Comparison of ENCODE assay signal across 8 cellular contexts in genomic region chr17:1783834-1784611, GRCh38. TPM values are rescaled to one million over a fixed set of nuclear protein-coding genes. Genes with fewer than 3 reads are reported as not detected.
A peak's percentile ranks its signal among the peaks of the same experiment; 100 is the strongest.
DNase-seq lines count a peak whose midpoint lies in the region; ATAC-seq and TF ChIP-seq lines count a peak whose summit lies in the region.

No MANE protein-coding gene starts in this region.

- no CpG with 5 or more reads among the region's 16 CpGs for WGBS in trophoblast cell (ENCODE audit: extremely low coverage, insufficient coverage, insufficient read length)

- no peak overlapping the region for H3K23ac ChIP-seq in trophoblast cell (ENCODE audit: low read length)

- H2BK5ac ChIP-seq in trophoblast cell (ENCODE audit: low read depth, low read length, poor library complexity), result no peak overlapping the region

- peak; percentile 90 for ATAC-seq in activated B cell treated with CpG ODN at 0.5 μM for 24 hours (ENCODE audit: low read depth)
- no peak for ATAC-seq in GM19351 (IDR thresholded peaks at IDR 0.05; ENCODE audit: unreplicated experiment)

- H3K27me3 ChIP-seq in trophoblast cell (ENCODE audit: insufficient read depth, low read length), result no peaks in the 10 kb centered on the region

- peak overlapping the region; percentile 84 for H3K27ac Mint-ChIP-seq in activated B cell treated with CpG ODN at 0.5 μM for 24 hours

- no peaks in the 10 kb centered on the region for H3K79me2 ChIP-seq in trophoblast cell (ENCODE audit: control insufficient read depth, insufficient read depth, low read length, poor library complexity)

- H3K36me3 Mint-ChIP-seq in activated B cell treated with CpG ODN at 0.5 μM for 24 hours (ENCODE audit: low read depth), result peaks cover 57% of the 10 kb centered on the region

- no peak overlapping the region for H3K4ac ChIP-seq in trophoblast cell (ENCODE audit: low read depth, low read length)

- peak overlapping the region; percentile 11 for H3K18ac ChIP-seq in trophoblast cell (ENCODE audit: low read length)

- intact Hi-C loops in activated B cell treated with CpG ODN at 0.5 μM for 24 hours (cut with micrococcal nuclease), result loop anchor here (1.0 kb wide), 5 partner anchors 13 to 115 kb away; partner anchors contain the start of gene PRPF8

- no peak overlapping the region for H4K8ac ChIP-seq in trophoblast cell (ENCODE audit: low read depth, low read length)

- H3K4me2 ChIP-seq in trophoblast cell (ENCODE audit: low read length), result no peak overlapping the region

- DNase-seq in Caki2 (ENCODE audit: low read depth) (peak; percentile 70), HUDEP-2 (lab: John Stamatoyannopoulos, UW; ENCODE audit: unreplicated experiment in 76 of 76) (peak in 71 of 76 experiments; percentile 10 to 83 (median 53)), activated B cell treated with CpG ODN at 0.5 μM for 24 hours (no peak), germinal center (ENCODE audit: low spot score) (peak; percentile 37), trophoblast cell (peak; percentile 21 to 66)
- DNase-seq in stimulated activated CD4-positive, alpha-beta T cell treated with anti-CD3 and anti-CD28 coated beads, Interleukin-4, amount 100 ng/mL, for 4 hours, result no peak
- DNase-seq in activated CD4-positive, alpha-beta T cell treated with anti-CD3 and anti-CD28 coated beads, Interleukin-2, amount 50 U/mL, for 4 hours, result no peak

- peaks cover 5% of the 10 kb centered on the region for H3K79me1 ChIP-seq in trophoblast cell (ENCODE audit: low read length)

- H3K27ac ChIP-seq in trophoblast cell (ENCODE audit: low read depth, low read length), result no peak overlapping the region

- H3K9me3 ChIP-seq in trophoblast cell (ENCODE audit: insufficient read depth, low read depth, low read length), result peaks cover 2% of the 10 kb centered on the region

- in situ Hi-C loops in Caki2 (cut with HindIII; ENCODE audit: low pct_unique_long_range_greater_than_20kb, low sequenced_read_pairs), result no loop called here

- peak overlapping the region; percentile 44 for H3K4me3 Mint-ChIP-seq in activated B cell treated with CpG ODN at 0.5 μM for 24 hours

- no peaks in the 10 kb centered on the region for H3K27me3 Mint-ChIP-seq in activated B cell treated with CpG ODN at 0.5 μM for 24 hours

- H2BK12ac ChIP-seq in trophoblast cell (ENCODE audit: low read length), result no peak overlapping the region

- no peak overlapping the region for H4K91ac ChIP-seq in trophoblast cell (ENCODE audit: low read depth, low read length)

- H3K4me1 Mint-ChIP-seq in activated B cell treated with CpG ODN at 0.5 μM for 24 hours, result peaks cover 33% of the 10 kb centered on the region

- peaks cover 30 to 34% of the 10 kb centered on the region in 2 experiments for H3K36me3 ChIP-seq in trophoblast cell (ENCODE audit: control insufficient read depth in 1 of 2, insufficient read depth in 2 of 2, low read length in 2 of 2)

- no peak for TF ChIP-seq CTCF in activated B cell treated with CpG ODN at 0.5 μM for 24 hours (IDR thresholded peaks at IDR 0.05)

- peaks cover 15 to 19% of the 10 kb centered on the region in 2 experiments for H3K4me1 ChIP-seq in trophoblast cell (ENCODE audit: control insufficient read depth in 1 of 2, insufficient read depth in 2 of 2, low read length in 2 of 2)

- H3K14ac ChIP-seq in trophoblast cell (ENCODE audit: low read length), result no peak overlapping the region

- H2BK120ac ChIP-seq in trophoblast cell (ENCODE audit: insufficient read depth, low read length, poor library complexity), result no peak overlapping the region

- no peaks in the 10 kb centered on the region for H3K9me3 Mint-ChIP-seq in activated B cell treated with CpG ODN at 0.5 μM for 24 hours

- H4K12ac ChIP-seq in trophoblast cell (ENCODE audit: low read depth, low read length), result no peak overlapping the region

- no peak overlapping the region for H3K4me3 ChIP-seq in trophoblast cell (ENCODE audit: low read depth, low read length)

- H2AK5ac ChIP-seq in trophoblast cell (ENCODE audit: low read length), result no peak overlapping the region

- H2AFZ ChIP-seq in trophoblast cell (ENCODE audit: insufficient read depth, low read length, poor library complexity), result no peak overlapping the region

- CTCF ChIA-PET in activated B cell treated with CpG ODN at 0.5 μM for 24 hours (lab: Charles Lee), result interaction anchor here (0.7 to 6.3 kb wide), 21 partner anchors 12 to 460 kb away, joined by 3 to 175 read pairs (median 9); partner anchors contain the start of genes RILP and WDR81

- no peak overlapping the region for H3K9ac ChIP-seq in trophoblast cell (ENCODE audit: low read length)

- POLR2A ChIA-PET in activated B cell treated with CpG ODN at 0.5 μM for 24 hours (lab: Charles Lee), result interaction anchor here (0.6 to 3.8 kb wide), 13 partner anchors 12 to 268 kb away, joined by 3 to 113 read pairs (median 8); partner anchors contain the start of genes PRPF8, RPA1, SMYD4 and WDR81

RNA-seq across cellular contexts. Expression of gene SERPINF1, which starts 22.2 kb away (rescaled TPM):
- total RNA-seq in Caki2 (2014; rRNA removed; shearing (Covaris generic); ENCODE audit: low replicate concordance), result 5.2 TPM in 1 of 2 replicates, not detected in the other
- 8.7 and 14.8 TPM in 2 replicates for total RNA-seq in activated B cell treated with CpG ODN at 0.5 μM for 24 hours
- 2.2 and 2.3 TPM in 2 replicates for polyA plus RNA-seq in trophoblast cell (2013)

RNA-seq across cellular contexts. Expression of gene SERPINF2, which starts 41.4 kb away (rescaled TPM):
- total RNA-seq in Caki2 (2014; rRNA removed; shearing (Covaris generic); ENCODE audit: low replicate concordance), result 0.14 and 0.68 TPM in 2 replicates
- 0.82 and 1.3 TPM in 2 replicates for total RNA-seq in activated B cell treated with CpG ODN at 0.5 μM for 24 hours
- polyA plus RNA-seq in trophoblast cell (2013), result 0.06 and 0.08 TPM in 2 replicates

RNA-seq across cellular contexts. Expression of gene SMYD4, which starts 45.7 kb away (rescaled TPM):
- 4.7 and 18.3 TPM in 2 replicates for total RNA-seq in Caki2 (2014; rRNA removed; shearing (Covaris generic); ENCODE audit: low replicate concordance)
- 19.9 and 21.8 TPM in 2 replicates for total RNA-seq in activated B cell treated with CpG ODN at 0.5 μM for 24 hours
- polyA plus RNA-seq in trophoblast cell (2013), result 6.8 and 7.2 TPM in 2 replicates

RNA-seq across cellular contexts. Expression of gene RPA1, which starts 45.8 kb away (rescaled TPM):
- 62.7 and 68.7 TPM in 2 replicates for total RNA-seq in Caki2 (2014; rRNA removed; shearing (Covaris generic); ENCODE audit: low replicate concordance)
- total RNA-seq in activated B cell treated with CpG ODN at 0.5 μM for 24 hours, result 99.8 and 109 TPM in 2 replicates
- 41.4 and 42.6 TPM in 2 replicates for polyA plus RNA-seq in trophoblast cell (2013)

RNA-seq across cellular contexts. Expression of gene WDR81, which starts 59.5 kb away (rescaled TPM):
- total RNA-seq in Caki2 (2014; rRNA removed; shearing (Covaris generic); ENCODE audit: low replicate concordance), result 2.9 and 3.7 TPM in 2 replicates
- 42.7 and 48.4 TPM in 2 replicates for total RNA-seq in activated B cell treated with CpG ODN at 0.5 μM for 24 hours
- 5.0 and 5.2 TPM in 2 replicates for polyA plus RNA-seq in trophoblast cell (2013)

Comparison
In these comparisons a context has a peak if more than half of its experiments do, and no peak if none do; other contexts are left out.
1. DNase-seq: peak in Caki2 (single experiment), HUDEP-2 (71 of 76), germinal center (single experiment) and trophoblast cell (2 of 2); none in activated B cell treated with CpG ODN at 0.5 μM for 24 hours (single experiment), stimulated activated CD4-positive, alpha-beta T cell treated with anti-CD3 and anti-CD28 coated beads, Interleukin-4, amount 100 ng/mL, for 4 hours (0 of 2) and activated CD4-positive, alpha-beta T cell treated with anti-CD3 and anti-CD28 coated beads, Interleukin-2, amount 50 U/mL, for 4 hours (0 of 2).